In genomic region chr9:14271078-14271673, GRCh38 we compare ENCODE assay signal across 8 cellular contexts. TPM values are rescaled to one million over a fixed set of nuclear protein-coding genes. Genes with fewer than 3 reads are reported as not detected.
DNase-seq lines count a peak whose midpoint lies in the region; ATAC-seq and TF ChIP-seq lines count a peak whose summit lies in the region.

No MANE protein-coding gene starts in this region.

- no peaks in the 10 kb centered on the region for H3K27me3 Mint-ChIP-seq in progenitor cell of endocrine pancreas

- H3K4me3 Mint-ChIP-seq in progenitor cell of endocrine pancreas (ENCODE audit: low read depth): no peak overlapping the region

- peaks cover 6% of the 10 kb centered on the region for H3K9me3 Mint-ChIP-seq in progenitor cell of endocrine pancreas (ENCODE audit: low read depth)

- peaks cover 5% of the 10 kb centered on the region for H3K36me3 Mint-ChIP-seq in progenitor cell of endocrine pancreas (ENCODE audit: insufficient read depth)

- peaks cover 35% of the 10 kb centered on the region for H3K4me1 Mint-ChIP-seq in progenitor cell of endocrine pancreas (ENCODE audit: low read depth)

- intact Hi-C loops in left cardiac atrium (cut with DNase I): no loop called here
- intact Hi-C loops in gastrocnemius medialis (cut with DNase I; ENCODE audit: low total_unique reads): no loop called here

- no peak for TF ChIP-seq POLR2A in gastrocnemius medialis (IDR thresholded peaks at IDR 0.05)

- H3K4me1 ChIP-seq in gastrocnemius medialis: peaks cover 72 to 78% of the 10 kb centered on the region in 2 donors

- DNase-seq in M059J (ENCODE audit: low read depth): peak; percentile 61
- DNase-seq in SK-N-DZ (ENCODE audit: low spot score): peak; percentile 66
- peak; percentile 62 for DNase-seq in left cardiac atrium
- peak; percentile 30 to 34 for DNase-seq in gastrocnemius medialis
- DNase-seq in COLO829 (ENCODE audit: low spot score): no peak
- DNase-seq in progenitor cell of endocrine pancreas (ENCODE audit: low spot score, unreplicated experiment): no peak
- no peak for DNase-seq in stimulated activated CD4-positive, alpha-beta T cell treated with anti-CD3 and anti-CD28 coated beads, Interleukin-12 subunit alpha, Interleukin-12 subunit beta, amount 100 ng/mL, for 4 hours

- no peak overlapping the region for H3K27ac Mint-ChIP-seq in progenitor cell of endocrine pancreas

- no peak for TF ChIP-seq CTCF in gastrocnemius medialis (IDR thresholded peaks at IDR 0.05 in 4 of 5, conservative IDR thresholded peaks at IDR 0.05 in 1 of 5)
- no peak for TF ChIP-seq CTCF in progenitor cell of endocrine pancreas (IDR thresholded peaks at IDR 0.05; ENCODE audit: unreplicated experiment)

- H3K36me3 ChIP-seq in gastrocnemius medialis: no peaks in the 10 kb centered on the region

- H3K4me3 ChIP-seq in gastrocnemius medialis: peak overlapping the region in 1 of 4 donors; percentile 6

- H3K27me3 ChIP-seq in gastrocnemius medialis: no peaks in the 10 kb centered on the region

- in situ Hi-C loops in gastrocnemius medialis (cut with MboI; ENCODE audit: low sequenced_read_pairs in 4 of 4): no loop called here

- no peaks in the 10 kb centered on the region for H3K9me3 ChIP-seq in gastrocnemius medialis

- peak overlapping the region; percentile 11 to 64 (median 63) for H3K27ac ChIP-seq in gastrocnemius medialis

- ATAC-seq in left cardiac atrium: peak; percentile 54 to 76
- ATAC-seq in gastrocnemius medialis: peak in 1 of 2 donors; percentile 49
- ATAC-seq in GM18870 (IDR thresholded peaks at IDR 0.05; ENCODE audit: unreplicated experiment): no peak

RNA-seq across cellular contexts. Expression of gene NFIB, which starts 42.8 kb away (rescaled TPM):
- total RNA-seq in M059J (2014; rRNA removed; shearing (Covaris generic)): 2.5 and 4.1 TPM in 2 replicates
- 4.4 and 6.0 TPM in 2 replicates for polyA plus RNA-seq in SK-N-DZ (2014; cell fraction: cytosol; rRNA removed)
- 12.1 and 12.8 TPM in 2 replicates for polyA plus RNA-seq in SK-N-DZ (2014; cell fraction: nucleus; rRNA removed)
- 100 to 1,000 TPM; 110 to 118 TPM for total RNA-seq in left cardiac atrium
- total RNA-seq in gastrocnemius medialis: 10 to 100 TPM; 24.0 to 40.9 (median 30.6) TPM
- 15.3 and 15.5 TPM in 2 replicates for total RNA-seq in progenitor cell of endocrine pancreas

Comparison
In these comparisons a context has a peak if more than half of its experiments do, and no peak if none do; other contexts are left out.
1. DNase-seq: peak in M059J (single experiment), SK-N-DZ (single experiment), left cardiac atrium (single experiment) and gastrocnemius medialis (2 of 2); none in COLO829 (single experiment), progenitor cell of endocrine pancreas (single experiment) and stimulated activated CD4-positive, alpha-beta T cell treated with anti-CD3 and anti-CD28 coated beads, Interleukin-12 subunit alpha, Interleukin-12 subunit beta, amount 100 ng/mL, for 4 hours (single experiment).